ENCODE assay signal across 12 cellular contexts in genomic region chr16:49700928-49701685, GRCh38.
DNase-seq lines count a peak whose midpoint lies in the region; ATAC-seq, FAIRE-seq and TF ChIP-seq lines count a peak whose summit lies in the region.
"Had no signal": no experiment of that assay in that cellular context is flagged by ENCODE, and none has a peak within 500 bp of the region (broad histone marks: within the 10 kb centered on the region; RNA-seq: fewer than 3 reads in every experiment).

No MANE protein-coding gene starts in this region.

- DNase-seq in GM12878 (ENCODE audit: low read depth, low spot score) (no peak), NCI-H128 (lab: John Stamatoyannopoulos, UW; ENCODE audit: unreplicated experiment) (no peak), islet precursor cell (no peak), HTR-8/SVneo (ENCODE audit: insufficient read length, low spot score) (no peak)
- no peak for DNase-seq in stimulated activated naive B cell treated with anti-CD40 and anti-IgM and Interleukin-4, amounts not matched to agents 10 μg/mL and 1 μg/mL and 100 μg/mL, for 72 hours
- DNase-seq: activated CD8-positive, alpha-beta T cell treated with anti-CD3 and anti-CD28 coated beads for 36 hours; Calu3 had no signal

- TF ChIP-seq EP300 in GM12878 (IDR thresholded peaks at IDR 0.05; ENCODE audit: borderline replicate concordance in 1 of 2, control insufficient read depth in 1 of 2, low read depth in 2 of 2, low read length in 2 of 2): no peak

- H3K27me3 ChIP-seq in HUES64 (ENCODE audit: insufficient read depth, low read length) (no peaks in the 10 kb centered on the region), GM12878 (replicated peaks in 1 of 2; ENCODE audit: control insufficient read depth in 2 of 2, insufficient read depth in 2 of 2, low read length in 1 of 2) (no peaks in the 10 kb centered on the region; a peak in 1 of 4 replicates), iPS-18a (ENCODE audit: control insufficient read depth, insufficient read depth, low read length) (no peaks in the 10 kb centered on the region)

- H3K27me3 Mint-ChIP-seq in stimulated activated naive B cell treated with anti-CD40 and anti-IgM and Interleukin-4, amounts not matched to agents 10 μg/mL and 1 μg/mL and 100 μg/mL, for 72 hours: peaks cover 11 to 26% of the 10 kb centered on the region in 2 donors

- no peak for TF ChIP-seq CTCF in GM12878 (IDR thresholded peaks at IDR 0.05 in 2 of 3, conservative IDR thresholded peaks at IDR 0.05 in 1 of 3; ENCODE audit: control insufficient read depth in 2 of 3, extremely low read depth in 1 of 3, insufficient read depth in 1 of 3, low read depth in 3 of 3, low read length in 3 of 3)

- H3K9me3 ChIP-seq in HUES64 (ENCODE audit: insufficient read depth, low read depth, low read length): no peaks in the 10 kb centered on the region
- H3K9me3 ChIP-seq in GM12878 (replicated peaks; ENCODE audit: control insufficient read depth, insufficient read depth, low read length): no peaks in the 10 kb centered on the region
- no peaks in the 10 kb centered on the region for H3K9me3 ChIP-seq in iPS-18a (ENCODE audit: control insufficient read depth, low read depth, low read length)

- SMC1A ChIA-PET in GM12878 (lab: Charles Lee; ENCODE audit: uncharacterized antibody, unreplicated experiment): no interaction called here

- H3K36me3 ChIP-seq in HUES64 (ENCODE audit: insufficient read depth, low read length): no peaks in the 10 kb centered on the region
- H3K36me3 ChIP-seq in GM12878 (ENCODE audit: control insufficient read depth in 2 of 2, insufficient read depth in 2 of 2, low read length in 1 of 2): no peaks in the 10 kb centered on the region
- no peaks in the 10 kb centered on the region for H3K36me3 ChIP-seq in iPS-18a (ENCODE audit: control insufficient read depth, low read depth, low read length)

- TF ChIP-seq POLR2A in GM12878 (IDR thresholded peaks at IDR 0.05; ENCODE audit: low read depth, low read length): no peak

- H4K20me1 ChIP-seq in GM12878 (ENCODE audit: control insufficient read depth, insufficient read depth): no peaks in the 10 kb centered on the region

- H3K4me1 Mint-ChIP-seq in stimulated activated naive B cell treated with anti-CD40 and anti-IgM and Interleukin-4, amounts not matched to agents 10 μg/mL and 1 μg/mL and 100 μg/mL, for 72 hours: peaks cover 9 to 26% of the 10 kb centered on the region in 2 donors
- H3K4me1 Mint-ChIP-seq: activated naive CD4-positive, alpha-beta T cell treated with anti-CD3 and anti-CD28 coated beads, Interleukin-2, amount 50 U/mL, for 24 hours had no signal

- H3K27ac ChIP-seq in HUES64 (ENCODE audit: low read depth, low read length): peak overlapping the region; percentile 97
- no peak overlapping the region for H3K27ac ChIP-seq in GM12878 (ENCODE audit: control insufficient read depth, insufficient read depth)
- peak overlapping the region; percentile 82 for H3K27ac ChIP-seq in iPS-18a (ENCODE audit: low read length)

- FAIRE-seq in GM12878 (lab: Jason Lieb, UNC): no peak
- no peak for FAIRE-seq in HTR-8/SVneo (lab: Jason Lieb, UNC)
- FAIRE-seq: urothelium cell line had no signal

- H3K9me3 Mint-ChIP-seq in stimulated activated naive B cell treated with anti-CD40 and anti-IgM and Interleukin-4, amounts not matched to agents 10 μg/mL and 1 μg/mL and 100 μg/mL, for 72 hours: no peaks in the 10 kb centered on the region
- H3K9me3 Mint-ChIP-seq: activated CD8-positive, alpha-beta T cell treated with anti-CD3 and anti-CD28 coated beads for 36 hours; activated naive CD4-positive, alpha-beta T cell treated with anti-CD3 and anti-CD28 coated beads, Interleukin-2, amount 50 U/mL, for 24 hours had no signal

- RAD21 ChIA-PET in GM12878 (lab: Charles Lee; ENCODE audit: unreplicated experiment): no interaction called here

- no TSS peak for BruUV-seq in GM12878 (replicated peaks; lab: Mats Ljungman, UMichigan)

- H3K9ac ChIP-seq in HUES64 (ENCODE audit: low read depth, low read length) (peak overlapping the region; percentile 66), GM12878 (ENCODE audit: control insufficient read depth, insufficient read depth, low read length) (no peak overlapping the region), iPS-18a (ENCODE audit: low read length) (peak overlapping the region; percentile 62)

- H2AFZ ChIP-seq in GM12878 (ENCODE audit: control insufficient read depth, low read depth, low read length): peak overlapping the region; percentile 29; the same call in 1 of the 2 replicates

- no peak for ATAC-seq in GM12878
- peak; percentile 17 to 20 for ATAC-seq in stimulated activated naive B cell treated with anti-CD40 and anti-IgM and Interleukin-4, amounts not matched to agents 10 μg/mL and 1 μg/mL and 100 μg/mL, for 72 hours (replicated peaks)
- no peak for ATAC-seq in GM18498 (IDR thresholded peaks at IDR 0.05; ENCODE audit: unreplicated experiment)
- ATAC-seq: activated CD8-positive, alpha-beta T cell treated with anti-CD3 and anti-CD28 coated beads for 36 hours had no signal

- CTCF ChIA-PET in GM12878 (lab: Yijun Ruan, JAX): no interaction called here

- 4% methylated on average over 16 of the region's 18 CpGs for WGBS in HUES64
- 16% methylated on average over 17 of the region's 18 CpGs for WGBS in GM12878 (ENCODE audit: insufficient coverage, insufficient replicate concordance, low lambda C conversion rate, missing lambda C conversion rate)

- TF ChIP-seq RAD21 in GM12878 (IDR thresholded peaks at IDR 0.05; ENCODE audit: insufficient read depth, low read depth, low read length): no peak

- peak overlapping the region; percentile 10 to 12 for H3K4me3 Mint-ChIP-seq in stimulated activated naive B cell treated with anti-CD40 and anti-IgM and Interleukin-4, amounts not matched to agents 10 μg/mL and 1 μg/mL and 100 μg/mL, for 72 hours
- H3K4me3 Mint-ChIP-seq: activated CD8-positive, alpha-beta T cell treated with anti-CD3 and anti-CD28 coated beads for 36 hours; activated naive CD4-positive, alpha-beta T cell treated with anti-CD3 and anti-CD28 coated beads, Interleukin-2, amount 50 U/mL, for 24 hours had no signal

- H3K4me1 ChIP-seq in HUES64 (ENCODE audit: insufficient read depth, low read length) (peaks cover 88% of the 10 kb centered on the region), GM12878 (ENCODE audit: control insufficient read depth, insufficient read depth, low read length) (peaks cover 7% of the 10 kb centered on the region), iPS-18a (ENCODE audit: control insufficient read depth, low read depth, low read length) (peaks cover 86% of the 10 kb centered on the region)

- H3K4me3 ChIP-seq in HUES64 (ENCODE audit: low read length) (peak overlapping the region; percentile 41), GM12878 (no peak overlapping the region), iPS-18a (ENCODE audit: low read length) (peak overlapping the region; percentile 48)

- no peaks in the 10 kb centered on the region for H3K79me2 ChIP-seq in GM12878 (ENCODE audit: control insufficient read depth, insufficient read depth, low read length)

- in situ Hi-C loops in GM12878 (cut with MboI): no loop called here

- no peaks in the 10 kb centered on the region for H3K36me3 Mint-ChIP-seq in stimulated activated naive B cell treated with anti-CD40 and anti-IgM and Interleukin-4, amounts not matched to agents 10 μg/mL and 1 μg/mL and 100 μg/mL, for 72 hours

- intact Hi-C loops in GM12878 (cut with micrococcal nuclease; ENCODE audit: unreplicated experiment): loop anchor here (10.0 kb wide), 1 partner anchor 206 kb away; no protein-coding TSS in a partner anchor

- POLR2A ChIA-PET in GM12878 (lab: Charles Lee): no interaction called here

- H3K27ac Mint-ChIP-seq in stimulated activated naive B cell treated with anti-CD40 and anti-IgM and Interleukin-4, amounts not matched to agents 10 μg/mL and 1 μg/mL and 100 μg/mL, for 72 hours: no peak overlapping the region
- H3K27ac Mint-ChIP-seq: activated CD8-positive, alpha-beta T cell treated with anti-CD3 and anti-CD28 coated beads for 36 hours; activated naive CD4-positive, alpha-beta T cell treated with anti-CD3 and anti-CD28 coated beads, Interleukin-2, amount 50 U/mL, for 24 hours had no signal

- H3K4me2 ChIP-seq in GM12878 (ENCODE audit: control insufficient read depth, insufficient read depth): no peak overlapping the region

TF ChIP-seq in GM12878, 131 proteins besides CTCF, POLR2A, EP300 and RAD21:
- no peak for TF ChIP-seq KDM1A (IDR thresholded peaks at IDR 0.05; ENCODE audit: borderline replicate concordance)
- peak; percentile 24 to 56; a peak in 3 of 4 replicates for TF ChIP-seq BHLHE40 (IDR thresholded peaks at IDR 0.05; ENCODE audit: borderline replicate concordance in 1 of 2, low read depth in 2 of 2, low read length in 1 of 2)
- TF ChIP-seq NFIC (IDR thresholded peaks at IDR 0.05; ENCODE audit: low read depth, low read length): 0 out of 2 replicates have a peak, but pooled peaks have one; percentile 7

Comparison
In these comparisons a context has a peak if more than half of its experiments do, and no peak if none do; other contexts are left out.
1. ATAC-seq: peak in stimulated activated naive B cell treated with anti-CD40 and anti-IgM and Interleukin-4, amounts not matched to agents 10 μg/mL and 1 μg/mL and 100 μg/mL, for 72 hours (2 of 2); none in GM12878 (single experiment) and GM18498 (single experiment).